ENCODE assay signal across 19 cellular contexts in the genomic region with DNA sequence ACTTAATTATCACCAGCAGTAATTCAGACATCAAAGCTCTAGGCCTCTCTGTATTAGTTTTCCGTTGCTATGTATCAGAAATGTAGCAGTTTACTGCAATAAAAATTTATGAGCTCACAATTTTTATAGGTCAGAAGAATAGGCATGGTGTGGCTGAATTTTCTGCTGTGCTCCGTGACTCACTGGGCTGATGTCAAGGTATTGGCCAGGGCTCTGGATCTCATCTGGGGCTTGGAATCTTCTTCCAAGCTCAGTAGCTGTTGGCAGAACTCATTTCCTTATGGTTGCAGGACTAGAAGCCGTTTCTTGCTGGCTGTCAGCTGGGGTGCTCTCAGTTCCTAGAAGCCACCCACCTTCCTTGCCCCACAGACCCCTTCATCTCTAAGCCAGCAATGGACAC.
DNase-seq lines count a peak whose midpoint lies in the region; ATAC-seq and TF ChIP-seq lines count a peak whose summit lies in the region.
"Had no signal": no experiment of that assay in that cellular context is flagged by ENCODE, and none has a peak within 500 bp of the region (broad histone marks: within the 10 kb centered on the region; RNA-seq: fewer than 3 reads in every experiment).

No MANE protein-coding gene starts in this region.

- no peak overlapping the region for H3K9ac ChIP-seq in skeletal muscle satellite cell (ENCODE audit: low read depth, low read length)

- no peaks in the 10 kb centered on the region for H3K36me3 ChIP-seq in skeletal muscle satellite cell (ENCODE audit: insufficient read depth, low read length)
- H3K36me3 ChIP-seq in BE2C, result no peaks in the 10 kb centered on the region
- H3K36me3 ChIP-seq: thoracic aorta had no signal

- H3K4me1 ChIP-seq in skeletal muscle satellite cell (ENCODE audit: control insufficient read depth, insufficient read depth, low read length) (peaks cover 10% of the 10 kb centered on the region), BE2C (no peaks in the 10 kb centered on the region; the same call in 1 of the 2 replicates)

- H3K4me3 ChIP-seq in fibroblast of pulmonary artery (replicated peaks; ENCODE audit: low read depth, low read length) (no peak overlapping the region), skeletal muscle satellite cell (ENCODE audit: low read length) (no peak overlapping the region), BE2C (ENCODE audit: low read depth, low read length) (no peak overlapping the region)
- H3K4me3 ChIP-seq: thoracic aorta had no signal

- no peaks in the 10 kb centered on the region for H3K9me3 ChIP-seq in skeletal muscle satellite cell (replicated peaks; ENCODE audit: low read length)
- no peaks in the 10 kb centered on the region for H3K9me3 ChIP-seq in BE2C
- H3K9me3 ChIP-seq: thoracic aorta had no signal

- no peak for TF ChIP-seq CTCF in fibroblast of pulmonary artery (IDR thresholded peaks at IDR 0.05; ENCODE audit: low read length, missing control alignments)
- TF ChIP-seq CTCF in BE2C (IDR thresholded peaks at IDR 0.05; ENCODE audit: low read depth, low read length), result no peak

- H3K27me3 ChIP-seq in skeletal muscle satellite cell (ENCODE audit: control insufficient read depth, insufficient read depth, low read length), result no peaks in the 10 kb centered on the region
- no peaks in the 10 kb centered on the region for H3K27me3 ChIP-seq in BE2C

- H3K4me2 ChIP-seq in skeletal muscle satellite cell (ENCODE audit: low read length), result peak overlapping the region; percentile 20

- DNase-seq in GM04504 (ENCODE audit: low read depth) (peak; percentile 84), M059J (ENCODE audit: low read depth) (peak; percentile 71), fibroblast of pulmonary artery (ENCODE audit: low read depth) (peak; percentile 23), HuH-7.5 (ENCODE audit: low spot score) (no peak), BE2C (no peak)
- DNase-seq: activated CD4-positive, CD25-positive, alpha-beta regulatory T cell; activated T-cell treated with anti-CD3 and anti-CD28 coated beads, Interleukin-2, amount 50 U/mL, for 48 hours; DMS153; erythroblast; hypothalamus; natural killer cell; NCI-H2029; NCI-H524; posterior cingulate gyrus; SHP77 treated with DMSO at 0.1 percent for 48 hours; T-helper 2 cell had no signal

- ATAC-seq in HG02571 (IDR thresholded peaks at IDR 0.05; ENCODE audit: unreplicated experiment), result no peak
- ATAC-seq: natural killer cell had no signal

Comparison
In these comparisons a context has a peak if more than half of its experiments do, and no peak if none do; other contexts are left out.
1. DNase-seq: peak in GM04504 (single experiment), M059J (single experiment) and fibroblast of pulmonary artery (single experiment); none in HuH-7.5 (single experiment) and BE2C (single experiment).